ENCODE assay signal across 10 cellular contexts in the genomic region with DNA sequence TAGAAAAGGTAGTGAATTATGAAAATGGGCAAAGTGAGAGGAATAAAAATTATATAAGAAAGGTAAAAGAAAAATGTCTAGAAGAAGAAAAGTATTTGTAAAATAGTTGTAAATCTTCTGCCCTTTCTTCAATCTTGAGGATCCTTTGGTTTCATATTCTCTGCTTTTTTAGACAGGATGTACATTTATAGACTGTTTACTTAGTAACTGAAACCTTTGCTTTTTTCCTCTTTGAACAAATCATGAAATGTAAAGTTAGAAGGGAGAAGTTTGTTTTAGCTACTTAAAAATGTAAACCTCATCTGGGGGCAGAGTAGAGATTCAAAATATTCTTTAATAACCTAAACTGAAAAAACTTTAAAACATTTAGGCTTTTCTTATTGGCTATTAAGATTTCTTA.
DNase-seq lines count a peak whose midpoint lies in the region; ATAC-seq and TF ChIP-seq lines count a peak whose summit lies in the region.
"Had no signal": no experiment of that assay in that cellular context is flagged by ENCODE, and none has a peak within 500 bp of the region (broad histone marks: within the 10 kb centered on the region; RNA-seq: fewer than 3 reads in every experiment).

No MANE protein-coding gene starts in this region.

- peaks cover 72% of the 10 kb centered on the region for H3K4me1 Mint-ChIP-seq in activated CD4-positive, alpha-beta T cell treated with anti-CD3 and anti-CD28 coated beads, Interleukin-2, amount 10 ng/mL, durations not matched to agents 7 days and 5 days
- peaks cover 57% of the 10 kb centered on the region for H3K4me1 Mint-ChIP-seq in activated naive CD8-positive, alpha-beta T cell treated with anti-CD3 and anti-CD28 coated beads, Interleukin-2, amount 10 ng/mL, durations not matched to agents 7 days and 5 days

- peak overlapping the region; percentile 74 to 93 (median 86) for H3K27ac ChIP-seq in spleen

- CTCF ChIA-PET in activated CD4-positive, alpha-beta T cell treated with anti-CD3 and anti-CD28 coated beads, Interleukin-2, amount 10 ng/mL, durations not matched to agents 7 days and 5 days (lab: Charles Lee) = interaction anchor here (1.4 to 2.7 kb wide), 4 partner anchors 10 to 180 kb away, joined by 3 to 16 read pairs (median 7); a partner anchor contains a TSS

- TF ChIP-seq POLR2A in spleen (IDR thresholded peaks at IDR 0.05) = no peak

- H3K36me3 Mint-ChIP-seq in activated CD4-positive, alpha-beta T cell treated with anti-CD3 and anti-CD28 coated beads, Interleukin-2, amount 10 ng/mL, durations not matched to agents 7 days and 5 days (ENCODE audit: low read depth) = peaks cover 4% of the 10 kb centered on the region
- no peaks in the 10 kb centered on the region for H3K36me3 Mint-ChIP-seq in activated naive CD8-positive, alpha-beta T cell treated with anti-CD3 and anti-CD28 coated beads, Interleukin-2, amount 10 ng/mL, durations not matched to agents 7 days and 5 days

- peaks cover 45 to 89% (median 78%) of the 10 kb centered on the region in 6 donors for H3K4me1 ChIP-seq in spleen

- no peaks in the 10 kb centered on the region for H3K27me3 ChIP-seq in spleen (replicated peaks in 1 of 7)

- peak; percentile 20 for ATAC-seq in HG03354 (IDR thresholded peaks at IDR 0.05; ENCODE audit: poor library complexity, severe bottlenecking, unreplicated experiment)
- ATAC-seq in activated naive CD8-positive, alpha-beta T cell treated with anti-CD3 and anti-CD28 coated beads, Interleukin-2, amount 10 ng/mL, durations not matched to agents 7 days and 5 days (ENCODE audit: low read depth) = no peak

- TF ChIP-seq CTCF in spleen (IDR thresholded peaks at IDR 0.05 in 8 of 11, conservative IDR thresholded peaks at IDR 0.05 in 3 of 11) = no peak

- intact Hi-C loops in spleen (cut with DNase I; ENCODE audit: low total_unique reads) = no loop called here

- DNase-seq in activated CD4-positive, alpha-beta T cell treated with anti-CD3 and anti-CD28 coated beads, Interleukin-2, amount 10 ng/mL, durations not matched to agents 7 days and 5 days = no peak
- no peak for DNase-seq in activated CD4-positive, alpha-beta T cell treated with anti-CD3 and anti-CD28 coated beads for 1 hour
- DNase-seq in activated naive CD8-positive, alpha-beta T cell treated with anti-CD3 and anti-CD28 coated beads, Interleukin-2, amount 10 ng/mL, durations not matched to agents 7 days and 5 days = no peak
- DNase-seq in spleen (no peak), NCI-H524 (lab: John Stamatoyannopoulos, UW) (no peak), cerebellar cortex (ENCODE audit: low spot score) (no peak), AG08395 (ENCODE audit: low spot score) (no peak)
- DNase-seq: mammary epithelial cell, NCI-H1048 had no signal

- no peaks in the 10 kb centered on the region for H3K36me3 ChIP-seq in spleen

- POLR2A ChIA-PET in activated CD4-positive, alpha-beta T cell treated with anti-CD3 and anti-CD28 coated beads, Interleukin-2, amount 10 ng/mL, durations not matched to agents 7 days and 5 days (lab: Charles Lee) = no interaction called here
- POLR2A ChIA-PET in activated naive CD8-positive, alpha-beta T cell treated with anti-CD3 and anti-CD28 coated beads, Interleukin-2, amount 10 ng/mL, durations not matched to agents 7 days and 5 days (lab: Charles Lee) = interaction anchor here (13.2 kb wide), 1 partner anchor 153 kb away, joined by 219 read pairs; a partner anchor contains a TSS

- peak overlapping the region; percentile 99 for H3K27ac Mint-ChIP-seq in activated CD4-positive, alpha-beta T cell treated with anti-CD3 and anti-CD28 coated beads, Interleukin-2, amount 10 ng/mL, durations not matched to agents 7 days and 5 days
- peak overlapping the region; percentile 96 for H3K27ac Mint-ChIP-seq in activated naive CD8-positive, alpha-beta T cell treated with anti-CD3 and anti-CD28 coated beads, Interleukin-2, amount 10 ng/mL, durations not matched to agents 7 days and 5 days

- peak overlapping the region; percentile 65 for H3K4me3 Mint-ChIP-seq in activated CD4-positive, alpha-beta T cell treated with anti-CD3 and anti-CD28 coated beads, Interleukin-2, amount 10 ng/mL, durations not matched to agents 7 days and 5 days
- peak overlapping the region; percentile 85 for H3K4me3 Mint-ChIP-seq in activated naive CD8-positive, alpha-beta T cell treated with anti-CD3 and anti-CD28 coated beads, Interleukin-2, amount 10 ng/mL, durations not matched to agents 7 days and 5 days

- H3K9me3 ChIP-seq in spleen = no peaks in the 10 kb centered on the region

- no peak overlapping the region for H3K4me3 ChIP-seq in spleen

- no peaks in the 10 kb centered on the region for H3K27me3 Mint-ChIP-seq in activated CD4-positive, alpha-beta T cell treated with anti-CD3 and anti-CD28 coated beads, Interleukin-2, amount 10 ng/mL, durations not matched to agents 7 days and 5 days
- H3K27me3 Mint-ChIP-seq in activated naive CD8-positive, alpha-beta T cell treated with anti-CD3 and anti-CD28 coated beads, Interleukin-2, amount 10 ng/mL, durations not matched to agents 7 days and 5 days = no peaks in the 10 kb centered on the region

- H3K9me3 Mint-ChIP-seq in activated CD4-positive, alpha-beta T cell treated with anti-CD3 and anti-CD28 coated beads, Interleukin-2, amount 10 ng/mL, durations not matched to agents 7 days and 5 days = no peaks in the 10 kb centered on the region
- no peaks in the 10 kb centered on the region for H3K9me3 Mint-ChIP-seq in activated naive CD8-positive, alpha-beta T cell treated with anti-CD3 and anti-CD28 coated beads, Interleukin-2, amount 10 ng/mL, durations not matched to agents 7 days and 5 days
